In genomic region chr7:127504715-127505114, GRCh38 we compare ENCODE assay signal across 9 cellular contexts.
DNase-seq lines count a peak whose midpoint lies in the region; ATAC-seq and TF ChIP-seq lines count a peak whose summit lies in the region.
"Had no signal": no experiment of that assay in that cellular context is flagged by ENCODE, and none has a peak within 500 bp of the region (broad histone marks: within the 10 kb centered on the region; RNA-seq: fewer than 3 reads in every experiment).

No MANE protein-coding gene starts in this region.

- H3K27ac ChIP-seq in heart left ventricle (no peak overlapping the region), Peyer's patch (no peak overlapping the region), prostate gland (no peak overlapping the region)
- H3K27ac ChIP-seq: neutrophil had no signal

- DNase-seq in heart left ventricle (peak in 1 of 5 donors; percentile 20), left cardiac atrium (no peak), Peyer's patch (peak in 1 of 3 donors; percentile 48), dermis microvascular lymphatic vessel endothelial cell (ENCODE audit: low read depth in 2 of 2) (peak; percentile 1 to 20), progenitor cell of endocrine pancreas (ENCODE audit: low spot score, unreplicated experiment) (no peak), NCI-H2196 (lab: John Stamatoyannopoulos, UW; ENCODE audit: unreplicated experiment) (no peak), prostate gland (ENCODE audit: low spot score) (no peak)

- ATAC-seq in heart left ventricle: no peak
- no peak for ATAC-seq in left cardiac atrium
- ATAC-seq in HG03442 (IDR thresholded peaks at IDR 0.05; ENCODE audit: unreplicated experiment): no peak

- peaks cover 5% of the 10 kb centered on the region for H3K9me3 Mint-ChIP-seq in progenitor cell of endocrine pancreas (ENCODE audit: low read depth)

- 24 to 30% (median 28%) methylated on average over 3 to 4 of the region's 4 CpGs for WGBS in heart left ventricle, 4 donors
- WGBS in prostate gland: 27% methylated on average over 4 of the region's 4 CpGs

- H3K36me3 Mint-ChIP-seq in progenitor cell of endocrine pancreas (ENCODE audit: insufficient read depth): no peaks in the 10 kb centered on the region

- peak in 10 of 12 donors; percentile 6 to 36 (median 22) for TF ChIP-seq CTCF in heart left ventricle (IDR thresholded peaks at IDR 0.05)
- TF ChIP-seq CTCF in Peyer's patch (IDR thresholded peaks at IDR 0.05): peak in 4 of 6 experiments; percentile 10 to 26 (median 20)
- TF ChIP-seq CTCF in progenitor cell of endocrine pancreas (IDR thresholded peaks at IDR 0.05; ENCODE audit: unreplicated experiment): peak; percentile 37
- peak in 1 of 4 experiments; percentile 11 for TF ChIP-seq CTCF in prostate gland (IDR thresholded peaks at IDR 0.05)

- H3K4me1 Mint-ChIP-seq in progenitor cell of endocrine pancreas (ENCODE audit: low read depth): no peaks in the 10 kb centered on the region

- peaks cover 0 to 3% (median 0%) of the 10 kb centered on the region in 12 donors for H3K9me3 ChIP-seq in heart left ventricle
- no peaks in the 10 kb centered on the region for H3K9me3 ChIP-seq in Peyer's patch
- no peaks in the 10 kb centered on the region for H3K9me3 ChIP-seq in prostate gland
- H3K9me3 ChIP-seq: neutrophil had no signal

- peaks cover 8% of the 10 kb centered on the region for H3K27me3 Mint-ChIP-seq in progenitor cell of endocrine pancreas

- H3K4me3 Mint-ChIP-seq in progenitor cell of endocrine pancreas (ENCODE audit: low read depth): no peak overlapping the region

- peaks cover 0 to 21% (median 0%) of the 10 kb centered on the region in 9 donors for H3K27me3 ChIP-seq in heart left ventricle
- H3K27me3 ChIP-seq in Peyer's patch: no peaks in the 10 kb centered on the region
- no peaks in the 10 kb centered on the region for H3K27me3 ChIP-seq in prostate gland (replicated peaks; ENCODE audit: insufficient read depth)

- H3K4me3 ChIP-seq in heart left ventricle: no peak overlapping the region
- H3K4me3 ChIP-seq in Peyer's patch: no peak overlapping the region
- no peak overlapping the region for H3K4me3 ChIP-seq in prostate gland

- H3K36me3 ChIP-seq in heart left ventricle (no peaks in the 10 kb centered on the region), Peyer's patch (no peaks in the 10 kb centered on the region), prostate gland (no peaks in the 10 kb centered on the region)
- H3K36me3 ChIP-seq: neutrophil had no signal

- intact Hi-C loops in heart left ventricle (cut with DNase I): no loop called here
- intact Hi-C loops in left cardiac atrium (cut with DNase I): no loop called here
- intact Hi-C loops in prostate gland (cut with DNase I): no loop called here

- H3K27ac Mint-ChIP-seq in progenitor cell of endocrine pancreas: no peak overlapping the region

- H3K4me1 ChIP-seq in heart left ventricle (no peaks in the 10 kb centered on the region), Peyer's patch (no peaks in the 10 kb centered on the region), prostate gland (replicated peaks) (no peaks in the 10 kb centered on the region)

- TF ChIP-seq POLR2A in heart left ventricle (IDR thresholded peaks at IDR 0.05) (no peak), Peyer's patch (IDR thresholded peaks at IDR 0.05) (no peak), prostate gland (IDR thresholded peaks at IDR 0.05) (no peak)

Comparison
In these comparisons a context has a peak if more than half of its experiments do, and no peak if none do; other contexts are left out.
1. DNase-seq: peak in dermis microvascular lymphatic vessel endothelial cell (2 of 2); none in left cardiac atrium (single experiment), progenitor cell of endocrine pancreas (single experiment), NCI-H2196 (single experiment) and prostate gland (single experiment).